8 cellular contexts compared by ENCODE assay signal in the genomic region with DNA sequence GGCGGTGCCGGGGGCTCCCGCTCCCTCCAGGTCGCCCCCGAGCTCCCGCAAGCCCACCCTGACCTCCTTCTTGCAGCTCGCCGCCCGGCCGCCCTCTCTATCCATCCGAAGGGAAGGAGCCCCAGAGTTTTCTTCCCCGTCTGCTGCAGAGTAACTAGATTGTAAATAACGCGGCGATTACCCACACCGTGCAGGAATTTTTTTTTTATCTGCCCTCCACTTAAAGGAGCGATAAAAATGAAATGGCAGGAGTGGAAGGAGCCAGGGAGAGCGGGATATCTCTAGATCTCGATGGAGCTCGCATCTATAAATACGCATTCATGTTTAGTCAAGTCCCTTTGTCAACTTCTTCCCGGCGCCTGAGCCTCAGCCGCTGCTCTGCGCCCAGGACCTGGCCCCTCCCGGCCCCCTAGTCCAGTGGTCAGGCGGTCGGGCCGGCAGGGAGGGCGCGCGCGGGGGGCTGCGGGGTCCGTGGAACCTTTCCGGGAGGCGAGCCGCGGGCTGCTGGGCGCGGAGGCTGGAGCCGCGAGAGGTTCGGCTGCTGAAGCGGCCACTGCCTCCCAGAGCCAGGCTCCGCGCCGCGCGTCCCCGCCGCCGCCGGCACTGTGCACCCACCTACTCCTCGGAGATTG.
DNase-seq lines count a peak whose midpoint lies in the region; ATAC-seq and TF ChIP-seq lines count a peak whose summit lies in the region.

No MANE protein-coding gene starts in this region.

- no peak for TF ChIP-seq RAD21 in liver (IDR thresholded peaks at IDR 0.05)

- peak; percentile 45 for ATAC-seq in activated CD8-positive, alpha-beta memory T cell treated with anti-CD3 and anti-CD28 coated beads, Interleukin-2, amount 10 ng/mL, durations not matched to agents 7 days and 5 days
- ATAC-seq in GM21737 (IDR thresholded peaks at IDR 0.05; ENCODE audit: unreplicated experiment), result no peak
- no peak for ATAC-seq in GM21447 (IDR thresholded peaks at IDR 0.05; ENCODE audit: unreplicated experiment)

- CTCF ChIA-PET in activated CD8-positive, alpha-beta memory T cell treated with anti-CD3 and anti-CD28 coated beads, Interleukin-2, amount 10 ng/mL, durations not matched to agents 7 days and 5 days (lab: Charles Lee), result no interaction called here

- H3K27ac ChIP-seq in coronary artery (peak overlapping the region; percentile 92 to 93), liver (ENCODE audit: low read depth in 1 of 2, low read length in 2 of 2) (peak overlapping the region; percentile 78 to 95), stomach smooth muscle (ENCODE audit: low read length) (peak overlapping the region; percentile 20)

- no peak for TF ChIP-seq CTCF in coronary artery (IDR thresholded peaks at IDR 0.05)
- no peak for TF ChIP-seq CTCF in liver (IDR thresholded peaks at IDR 0.05; ENCODE audit: low read depth, low read length, missing input control)

- H3K9me3 ChIP-seq in liver (ENCODE audit: control insufficient read depth in 4 of 4, low read length in 3 of 4) (no peaks in the 10 kb centered on the region), stomach smooth muscle (ENCODE audit: control insufficient read depth in 2 of 2, low read length in 2 of 2) (no peaks in the 10 kb centered on the region)

- no peaks in the 10 kb centered on the region for H3K36me3 Mint-ChIP-seq in activated CD8-positive, alpha-beta memory T cell treated with anti-CD3 and anti-CD28 coated beads, Interleukin-2, amount 10 ng/mL, durations not matched to agents 7 days and 5 days

- peaks cover 5 to 38% (median 21%) of the 10 kb centered on the region in 4 donors for H3K4me1 ChIP-seq in liver (ENCODE audit: control insufficient read depth in 4 of 4, insufficient read depth in 4 of 4, low read length in 3 of 4)
- H3K4me1 ChIP-seq in stomach smooth muscle (ENCODE audit: control insufficient read depth, insufficient read depth, low read length), result peaks cover 12% of the 10 kb centered on the region

- under 1% methylated on average over 55 of the region's 55 CpGs for WGBS in liver

- H3K9ac ChIP-seq in liver (ENCODE audit: low read depth in 1 of 2, low read length in 2 of 2), result peak overlapping the region; percentile 31 to 49
- peak overlapping the region; percentile 48 to 55 for H3K9ac ChIP-seq in stomach smooth muscle (ENCODE audit: low read length in 2 of 2)

- peaks cover 76% of the 10 kb centered on the region for H3K27me3 Mint-ChIP-seq in activated CD8-positive, alpha-beta memory T cell treated with anti-CD3 and anti-CD28 coated beads, Interleukin-2, amount 10 ng/mL, durations not matched to agents 7 days and 5 days

- H3K27me3 ChIP-seq in liver (ENCODE audit: control insufficient read depth in 4 of 4, insufficient read depth in 4 of 4, low read length in 3 of 4) (no peaks in the 10 kb centered on the region), stomach smooth muscle (ENCODE audit: control insufficient read depth in 1 of 2, insufficient read depth in 2 of 2, low read length in 2 of 2) (no peaks in the 10 kb centered on the region)

- no peak for DNase-seq in activated CD8-positive, alpha-beta memory T cell treated with anti-CD3 and anti-CD28 coated beads, Interleukin-2, amount 10 ng/mL, durations not matched to agents 7 days and 5 days
- DNase-seq in activated CD8-positive, alpha-beta memory T cell treated with anti-CD3 and anti-CD28 coated beads for 24 hours, result no peak
- DNase-seq in NCI-H748 (lab: John Stamatoyannopoulos, UW; ENCODE audit: unreplicated experiment) (peak; percentile 49), coronary artery (ENCODE audit: low spot score) (no peak)

- H3K4me3 Mint-ChIP-seq in activated CD8-positive, alpha-beta memory T cell treated with anti-CD3 and anti-CD28 coated beads, Interleukin-2, amount 10 ng/mL, durations not matched to agents 7 days and 5 days, result peak overlapping the region; percentile 77

- peak overlapping the region; percentile 83 for H3K4me3 ChIP-seq in coronary artery
- peak overlapping the region; percentile 44 to 95 (median 89) for H3K4me3 ChIP-seq in liver (ENCODE audit: low read depth in 1 of 3, low read length in 3 of 3)
- H3K4me3 ChIP-seq in stomach smooth muscle (ENCODE audit: low read length in 2 of 2), result peak overlapping the region; percentile 81 to 91

- no peaks in the 10 kb centered on the region for H3K36me3 ChIP-seq in liver (ENCODE audit: control insufficient read depth in 4 of 4, insufficient read depth in 3 of 4, low read depth in 1 of 4, low read length in 3 of 4)
- H3K36me3 ChIP-seq in stomach smooth muscle (ENCODE audit: control insufficient read depth in 2 of 2, insufficient read depth in 2 of 2, low read length in 2 of 2), result no peaks in the 10 kb centered on the region

- H3K27ac Mint-ChIP-seq in activated CD8-positive, alpha-beta memory T cell treated with anti-CD3 and anti-CD28 coated beads, Interleukin-2, amount 10 ng/mL, durations not matched to agents 7 days and 5 days, result no peak overlapping the region

- peaks cover 11% of the 10 kb centered on the region for H3K4me1 Mint-ChIP-seq in activated CD8-positive, alpha-beta memory T cell treated with anti-CD3 and anti-CD28 coated beads, Interleukin-2, amount 10 ng/mL, durations not matched to agents 7 days and 5 days

- H3K9me3 Mint-ChIP-seq in activated CD8-positive, alpha-beta memory T cell treated with anti-CD3 and anti-CD28 coated beads, Interleukin-2, amount 10 ng/mL, durations not matched to agents 7 days and 5 days (ENCODE audit: low read depth), result no peaks in the 10 kb centered on the region

TF ChIP-seq in liver, 16 proteins besides CTCF, POLR2A, EP300 and RAD21:
- TF ChIP-seq FOXA2 (IDR thresholded peaks at IDR 0.05), result no peak
- TF ChIP-seq, protein P1, sequence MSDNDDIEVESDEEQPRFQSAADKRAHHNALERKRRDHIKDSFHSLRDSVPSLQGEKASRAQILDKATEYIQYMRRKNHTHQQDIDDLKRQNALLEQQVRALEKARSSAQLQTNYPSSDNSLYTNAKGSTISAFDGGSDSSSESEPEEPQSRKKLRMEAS (IDR thresholded peaks at IDR 0.05), result no peak
- TF ChIP-seq RXRA (IDR thresholded peaks at IDR 0.05), result no peak
- TF ChIP-seq, protein P2, sequence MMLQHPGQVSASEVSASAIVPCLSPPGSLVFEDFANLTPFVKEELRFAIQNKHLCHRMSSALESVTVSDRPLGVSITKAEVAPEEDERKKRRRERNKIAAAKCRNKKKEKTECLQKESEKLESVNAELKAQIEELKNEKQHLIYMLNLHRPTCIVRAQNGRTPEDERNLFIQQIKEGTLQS (IDR thresholded peaks at IDR 0.05), result no peak
- no peak for TF ChIP-seq GABPA (IDR thresholded peaks at IDR 0.05 in 1 of 2, conservative IDR thresholded peaks at IDR 0.05 in 1 of 2)
- no peak for TF ChIP-seq EGR1 (IDR thresholded peaks at IDR 0.05; ENCODE audit: low read depth in 2 of 2)

Comparison
In these comparisons a context has a peak if more than half of its experiments do, and no peak if none do; other contexts are left out.
1. H3K27ac ChIP-seq: peak in every context shown above with its lines; median percentile 92 in coronary artery; 86 in liver; 20 in stomach smooth muscle.